Comparison of ENCODE assay signal across 29 cellular contexts in genomic region chr11:13222285-13222684, GRCh38. TPM values are rescaled to one million over a fixed set of nuclear protein-coding genes. Genes with fewer than 3 reads are reported as not detected.
A peak's percentile ranks its signal among the peaks of the same experiment; 100 is the strongest.
DNase-seq lines count a peak whose midpoint lies in the region; ATAC-seq, FAIRE-seq and TF ChIP-seq lines count a peak whose summit lies in the region.
"Had no signal": no experiment of that assay in that cellular context is flagged by ENCODE, and none has a peak within 500 bp of the region (broad histone marks: within the 10 kb centered on the region; RNA-seq: fewer than 3 reads in every experiment).

No MANE protein-coding gene starts in this region.

- peak overlapping the region; percentile 24 for H3K27ac ChIP-seq in astrocyte (ENCODE audit: low read depth, low read length)
- peak overlapping the region; percentile 17 to 65 (median 19) for H3K27ac ChIP-seq in thyroid gland
- H3K27ac ChIP-seq: 22Rv1, tibial artery had no signal

- H3K36me3 Mint-ChIP-seq in astrocyte (ENCODE audit: low read depth, unreplicated experiment) (no peaks in the 10 kb centered on the region), glutamatergic neuron (ENCODE audit: unreplicated experiment) (no peaks in the 10 kb centered on the region)
- H3K36me3 Mint-ChIP-seq: CD8-positive, alpha-beta T cell; naive B cell had no signal

- peak overlapping the region; percentile 21 for H3K4me2 ChIP-seq in astrocyte (ENCODE audit: low read length)

- FAIRE-seq in astrocyte (lab: Jason Lieb, UNC) = no peak
- FAIRE-seq: GM12891, HepG2 had no signal

- no peaks in the 10 kb centered on the region for H3K79me2 ChIP-seq in astrocyte (ENCODE audit: insufficient read depth, low read length)

- H3K36me3 ChIP-seq in astrocyte (ENCODE audit: insufficient read depth, low read length) = no peaks in the 10 kb centered on the region
- H3K36me3 ChIP-seq in thyroid gland = no peaks in the 10 kb centered on the region
- H3K36me3 ChIP-seq: tibial artery had no signal

- TF ChIP-seq CTCF in astrocyte (IDR thresholded peaks at IDR 0.05; ENCODE audit: insufficient read depth, low read depth, low read length) (no peak), thyroid gland (IDR thresholded peaks at IDR 0.05) (no peak), glutamatergic neuron (IDR thresholded peaks at IDR 0.05; ENCODE audit: partially characterized antibody, unreplicated experiment) (no peak)

- H3K9me3 ChIP-seq in astrocyte (ENCODE audit: insufficient read depth, low read depth, low read length) (no peaks in the 10 kb centered on the region), thyroid gland (no peaks in the 10 kb centered on the region)
- H3K9me3 ChIP-seq: tibial artery had no signal

- H3K27me3 ChIP-seq in astrocyte (ENCODE audit: insufficient read depth, low read length) (no peaks in the 10 kb centered on the region), thyroid gland (no peaks in the 10 kb centered on the region)
- H3K27me3 ChIP-seq: tibial artery had no signal

- intact Hi-C loops in thyroid gland (cut with DNase I) = no loop called here

- H3K4me3 ChIP-seq in astrocyte (ENCODE audit: insufficient read depth, low read depth, low read length) (no peak overlapping the region), thyroid gland (replicated peaks in 1 of 3) (no peak overlapping the region)
- H3K4me3 ChIP-seq: tibial artery had no signal

- TF ChIP-seq POLR2A in thyroid gland (IDR thresholded peaks at IDR 0.05) = no peak

- H3K4me1 Mint-ChIP-seq in astrocyte (ENCODE audit: low read depth, unreplicated experiment) = peaks cover 35% of the 10 kb centered on the region
- no peaks in the 10 kb centered on the region for H3K4me1 Mint-ChIP-seq in glutamatergic neuron (ENCODE audit: low read depth, unreplicated experiment)

- H3K27me3 Mint-ChIP-seq in astrocyte (ENCODE audit: low read depth, unreplicated experiment) = no peaks in the 10 kb centered on the region
- H3K27me3 Mint-ChIP-seq in glutamatergic neuron (ENCODE audit: unreplicated experiment) = no peaks in the 10 kb centered on the region
- H3K27me3 Mint-ChIP-seq: naive B cell; stimulated activated naive CD8-positive, alpha-beta T cell treated with anti-CD3 and anti-CD28 coated beads, Interleukin-15, Interleukin-2, amounts not matched to agents 100 ng/mL and 50 ng/mL, for 24 hours had no signal

- DNase-seq in DMS79 treated with DMSO at 0.1 percent for 48 hours (lab: John Stamatoyannopoulos, UW) (peak; percentile 52), DMS79 (lab: John Stamatoyannopoulos, UW) (no peak), astrocyte (ENCODE audit: low read depth) (peak; percentile 42), kidney glomerular epithelial cell (lab: John Stamatoyannopoulos, UW) (peak; percentile 98), thyroid gland (peak; percentile 23 to 45), glutamatergic neuron (no peak)
- no peak for DNase-seq in activated CD4-positive, alpha-beta T cell treated with anti-CD3 and anti-CD28 coated beads for 48 hours
- DNase-seq: activated CD4-positive, CD25-positive, alpha-beta regulatory T cell; activated CD8-positive, alpha-beta T cell treated with anti-CD3 and anti-CD28 coated beads, Interleukin-2, amount 10 ng/mL, durations not matched to agents 7 days and 5 days; activated naive CD4-positive, alpha-beta T cell; activated T-cell treated with anti-CD3 and anti-CD28 coated beads, Interleukin-2, amount 50 U/mL, for 1 hour; AML-193; amniotic stem cell; caudate nucleus; CD8-positive, alpha-beta T cell; DMS153; GOT3; naive B cell; NCI-H1105; NCI-H2081; NK-92 treated with Interleukin-12 subunit alpha and Interleukin-12 subunit beta, amount 100 ng/mL, for 24 hours; right cardiac atrium; tibial artery had no signal

- 56 to 80% methylated on average over 3 of the region's 3 CpGs for WGBS in thyroid gland, 2 donors

- peaks cover 26% of the 10 kb centered on the region for H3K4me1 ChIP-seq in astrocyte (ENCODE audit: insufficient read depth, low read length)
- H3K4me1 ChIP-seq in thyroid gland = peaks cover 0 to 19% of the 10 kb centered on the region in 2 donors
- H3K4me1 ChIP-seq: tibial artery had no signal

- peak overlapping the region; percentile 57 for H2AFZ ChIP-seq in astrocyte (ENCODE audit: low read depth, low read length)

- H3K27ac Mint-ChIP-seq in astrocyte (ENCODE audit: unreplicated experiment) = peak overlapping the region; percentile 13
- H3K27ac Mint-ChIP-seq in glutamatergic neuron (ENCODE audit: unreplicated experiment) = no peak overlapping the region
- H3K27ac Mint-ChIP-seq: activated CD8-positive, alpha-beta T cell treated with anti-CD3 and anti-CD28 coated beads, Interleukin-2, amount 10 ng/mL, durations not matched to agents 7 days and 5 days; CD8-positive, alpha-beta T cell; dendritic cell treated with granulocyte-macrophage colony-stimulating factor and Interleukin-4, amounts not matched to agents 40 ng/mL and 50 ng/mL, for 4 days; naive B cell; stimulated activated naive CD8-positive, alpha-beta T cell treated with anti-CD3 and anti-CD28 coated beads, Interleukin-15, Interleukin-2, amounts not matched to agents 100 ng/mL and 50 ng/mL, for 24 hours had no signal

- H3K9me3 Mint-ChIP-seq in astrocyte (ENCODE audit: unreplicated experiment) (no peaks in the 10 kb centered on the region), glutamatergic neuron (ENCODE audit: unreplicated experiment) (no peaks in the 10 kb centered on the region)
- H3K9me3 Mint-ChIP-seq: CD8-positive, alpha-beta T cell; dendritic cell treated with granulocyte-macrophage colony-stimulating factor and Interleukin-4, amounts not matched to agents 40 ng/mL and 50 ng/mL, for 4 days; stimulated activated naive CD8-positive, alpha-beta T cell treated with anti-CD3 and anti-CD28 coated beads, Interleukin-15, Interleukin-2, amounts not matched to agents 100 ng/mL and 50 ng/mL, for 24 hours had no signal

- H3K9ac ChIP-seq in astrocyte (ENCODE audit: low read length) = peak overlapping the region; percentile 10

- H3K4me3 Mint-ChIP-seq in astrocyte (ENCODE audit: unreplicated experiment) = no peak overlapping the region
- H3K4me3 Mint-ChIP-seq in glutamatergic neuron (ENCODE audit: unreplicated experiment) = no peak overlapping the region
- H3K4me3 Mint-ChIP-seq: activated CD8-positive, alpha-beta T cell treated with anti-CD3 and anti-CD28 coated beads, Interleukin-2, amount 10 ng/mL, durations not matched to agents 7 days and 5 days; CD8-positive, alpha-beta T cell; dendritic cell treated with granulocyte-macrophage colony-stimulating factor and Interleukin-4, amounts not matched to agents 40 ng/mL and 50 ng/mL, for 4 days; naive B cell; stimulated activated naive CD8-positive, alpha-beta T cell treated with anti-CD3 and anti-CD28 coated beads, Interleukin-15, Interleukin-2, amounts not matched to agents 100 ng/mL and 50 ng/mL, for 24 hours had no signal

- no peak for ATAC-seq in GM19463 (IDR thresholded peaks at IDR 0.05; ENCODE audit: unreplicated experiment)
- ATAC-seq: activated CD8-positive, alpha-beta T cell treated with anti-CD3 and anti-CD28 coated beads, Interleukin-2, amount 10 ng/mL, durations not matched to agents 7 days and 5 days; CD8-positive, alpha-beta T cell; HepG2; right cardiac atrium had no signal

- no peaks in the 10 kb centered on the region for H4K20me1 ChIP-seq in astrocyte (ENCODE audit: insufficient read depth, low read length)

RNA-seq across cellular contexts. Expression of gene BMAL1, which starts 55.3 kb away (rescaled TPM):
- total RNA-seq in astrocyte = 21.1 and 26.9 TPM in 2 replicates
- total RNA-seq in thyroid gland = 10 to 100 TPM; 41.2 to 97.5 (median 50.7) TPM
- 8.6 TPM for total RNA-seq in glutamatergic neuron (ENCODE audit: unreplicated experiment)

Comparison
In these comparisons a context has a peak if more than half of its experiments do, and no peak if none do; other contexts are left out.
1. DNase-seq: peak in DMS79 treated with DMSO at 0.1 percent for 48 hours (single experiment), astrocyte (single experiment), kidney glomerular epithelial cell (single experiment) and thyroid gland (2 of 2); none in DMS79 (single experiment), glutamatergic neuron (single experiment) and activated CD4-positive, alpha-beta T cell treated with anti-CD3 and anti-CD28 coated beads for 48 hours (single experiment).